In the genomic region with DNA sequence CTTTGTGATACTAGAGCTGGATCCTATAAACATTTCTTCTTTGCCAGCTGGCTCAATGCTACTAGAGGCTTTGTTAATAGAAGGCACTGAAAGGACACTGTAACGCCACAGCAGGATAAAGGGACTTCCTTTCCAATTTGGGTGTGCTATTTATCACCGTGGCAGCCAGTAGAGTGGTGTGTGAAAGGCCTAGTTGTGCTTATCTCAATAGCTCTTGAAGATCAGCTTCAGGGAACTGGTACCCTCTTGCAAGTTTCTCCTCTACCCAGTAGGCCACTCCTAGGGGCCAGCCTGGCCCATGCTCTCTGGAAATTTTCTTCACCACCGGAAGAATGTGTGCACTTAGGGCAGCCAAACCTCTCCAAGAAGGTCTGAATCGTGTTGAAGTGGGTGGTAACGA, we compare ENCODE assay signal across 17 cellular contexts.
"Had no signal": no experiment of that assay in that cellular context is flagged by ENCODE, and none has a peak within 500 bp of the region (broad histone marks: within the 10 kb centered on the region; RNA-seq: fewer than 3 reads in every experiment).

No MANE protein-coding gene starts in this region.

- H3K36me3 ChIP-seq: transverse colon had no signal

- H3K27ac Mint-ChIP-seq: activated T-helper 1 cell treated with anti-CD3 and anti-CD28 coated beads, Interleukin-12 subunit alpha, Interleukin-12 subunit beta, Interleukin-2, Interleukin-4 antibody, amounts not matched to agents 30 ng/mL and 10 ng/mL and 1 ng/mL, durations not matched to agents 14 hours and 24 hours and 36 hours; natural killer cell had no signal

- H3K9me3 ChIP-seq: transverse colon had no signal

- H3K36me3 Mint-ChIP-seq: natural killer cell had no signal

- H3K27me3 ChIP-seq: transverse colon had no signal

- H3K4me1 Mint-ChIP-seq: natural killer cell had no signal

- DNase-seq: activated naive CD4-positive, alpha-beta T cell; anterior cingulate cortex; cerebellar nuclear complex; effector CD8-positive, alpha-beta T cell; foreskin fibroblast; head of caudate nucleus; natural killer cell; nucleus accumbens; posterior cingulate gyrus; retina; stimulated activated CD4-positive, alpha-beta T cell treated with anti-CD3 and anti-CD28 coated beads, Interleukin-4, amount 100 ng/mL, for 24 hours; stimulated activated naive CD4-positive, alpha-beta T cell; substantia nigra; transverse colon had no signal

- H3K4me3 Mint-ChIP-seq: activated T-helper 1 cell treated with anti-CD3 and anti-CD28 coated beads, Interleukin-12 subunit alpha, Interleukin-12 subunit beta, Interleukin-2, Interleukin-4 antibody, amounts not matched to agents 30 ng/mL and 10 ng/mL and 1 ng/mL, durations not matched to agents 14 hours and 24 hours and 36 hours; natural killer cell had no signal

- H3K9me3 Mint-ChIP-seq: activated T-helper 1 cell treated with anti-CD3 and anti-CD28 coated beads, Interleukin-12 subunit alpha, Interleukin-12 subunit beta, Interleukin-2, Interleukin-4 antibody, amounts not matched to agents 30 ng/mL and 10 ng/mL and 1 ng/mL, durations not matched to agents 14 hours and 24 hours and 36 hours had no signal

- H3K4me3 ChIP-seq: skin epidermis, transverse colon had no signal

- ATAC-seq: activated CD4-positive, CD25-positive, alpha-beta regulatory T cell treated with anti-CD3 and anti-CD28 coated beads, Interleukin-2, amount 50 U/mL, for 24 hours; natural killer cell had no signal

- H3K4me1 ChIP-seq: transverse colon had no signal

- H3K27ac ChIP-seq: skin epidermis, transverse colon had no signal
